In genomic region chr2:195477996-195478382, GRCh38 we compare ENCODE assay signal across 17 cellular contexts.
DNase-seq lines count a peak whose midpoint lies in the region; ATAC-seq and TF ChIP-seq lines count a peak whose summit lies in the region.
"Had no signal": no experiment of that assay in that cellular context is flagged by ENCODE, and none has a peak within 500 bp of the region (broad histone marks: within the 10 kb centered on the region; RNA-seq: fewer than 3 reads in every experiment).

No MANE protein-coding gene starts in this region.

- H3K4me3 Mint-ChIP-seq in chondrocyte (ENCODE audit: unreplicated experiment), result no peak overlapping the region
- H3K4me3 Mint-ChIP-seq: nephron progenitor cell, type B pancreatic cell had no signal

- peak; percentile 70 for DNase-seq in choroid plexus epithelial cell (ENCODE audit: low read depth)
- no peak for DNase-seq in chondrocyte (ENCODE audit: low spot score)
- DNase-seq in NCI-H345 (lab: John Stamatoyannopoulos, UW), result no peak
- DNase-seq in GM20000 (ENCODE audit: low spot score), result no peak
- DNase-seq: activated B cell treated with CpG ODN at 0.5 μM for 24 hours, COR-L47, GOT3, heart right ventricle, left lung, NCI-H187 treated with DMSO at 0.1 percent for 48 hours, NCI-H82, nephron progenitor cell had no signal

- ATAC-seq in GM18499 (IDR thresholded peaks at IDR 0.05; ENCODE audit: insufficient read depth, unreplicated experiment) (peak; percentile 10), GM19452 (IDR thresholded peaks at IDR 0.05; ENCODE audit: unreplicated experiment) (peak; percentile 23), HG03342 (IDR thresholded peaks at IDR 0.05; ENCODE audit: unreplicated experiment) (peak; percentile 24), HG03095 (IDR thresholded peaks at IDR 0.05; ENCODE audit: unreplicated experiment) (no peak)
- ATAC-seq: heart right ventricle, left lung had no signal

- H3K27ac Mint-ChIP-seq in chondrocyte (ENCODE audit: unreplicated experiment), result no peak overlapping the region
- H3K27ac Mint-ChIP-seq: activated B cell treated with CpG ODN at 0.5 μM for 24 hours, nephron progenitor cell, type B pancreatic cell had no signal

- peaks cover 15% of the 10 kb centered on the region for H3K4me1 Mint-ChIP-seq in chondrocyte (ENCODE audit: low read depth)

- no peak for TF ChIP-seq CTCF in choroid plexus epithelial cell (conservative IDR thresholded peaks at IDR 0.05; ENCODE audit: low read depth, low read length)
- TF ChIP-seq CTCF in chondrocyte (IDR thresholded peaks at IDR 0.05), result no peak
- no peak for TF ChIP-seq CTCF in GM20000 (IDR thresholded peaks at IDR 0.05; ENCODE audit: extremely low read depth, missing control alignments)

- peaks cover 2% of the 10 kb centered on the region for H3K36me3 Mint-ChIP-seq in chondrocyte (ENCODE audit: low read depth)
- H3K36me3 Mint-ChIP-seq: type B pancreatic cell had no signal

- peaks cover 25% of the 10 kb centered on the region for H3K27me3 Mint-ChIP-seq in chondrocyte (ENCODE audit: low read depth)
- H3K27me3 Mint-ChIP-seq: activated B cell treated with CpG ODN at 0.5 μM for 24 hours, type B pancreatic cell had no signal

- H3K9me3 Mint-ChIP-seq in chondrocyte (ENCODE audit: low read depth), result peaks cover 8% of the 10 kb centered on the region
- H3K9me3 Mint-ChIP-seq: nephron progenitor cell had no signal

- no peak overlapping the region for H3K4me3 ChIP-seq in choroid plexus epithelial cell (ENCODE audit: low read depth, low read length)
- H3K4me3 ChIP-seq: heart right ventricle, left lung had no signal
